ENCODE assay signal across 8 cellular contexts in the genomic region with DNA sequence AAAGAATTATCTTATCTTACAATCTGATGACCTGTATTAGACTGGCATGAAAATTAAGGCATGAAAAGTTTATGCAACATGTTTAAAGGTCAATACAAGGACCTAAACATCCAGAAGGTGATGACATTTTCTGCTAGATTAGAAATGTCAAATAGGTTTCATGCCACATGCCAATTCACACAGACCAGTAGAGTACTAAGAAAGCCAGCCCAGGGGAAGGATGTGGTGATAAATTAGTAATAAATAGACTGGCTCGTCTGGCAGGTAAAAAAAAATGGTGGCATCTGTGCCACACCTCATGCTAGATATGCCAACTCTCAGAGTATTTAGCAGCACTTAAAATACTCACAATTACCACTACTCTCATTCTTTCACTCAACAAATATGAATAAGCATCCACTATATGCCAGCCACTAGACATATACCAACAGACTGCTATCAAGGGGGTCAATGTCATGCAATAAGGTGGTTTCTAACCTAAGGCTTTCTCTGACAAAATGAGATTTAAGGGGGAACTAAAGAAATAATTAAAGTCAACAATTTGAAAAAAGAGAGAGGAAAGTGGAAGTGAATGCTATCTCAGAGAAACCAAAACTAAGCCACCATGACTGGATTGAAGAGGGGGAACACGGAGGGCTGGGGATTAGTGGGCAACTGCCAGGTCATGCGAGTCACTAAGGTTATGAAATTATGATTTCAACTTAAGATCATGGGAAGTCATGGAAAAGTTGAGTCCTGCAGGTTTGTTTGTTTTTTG.
DNase-seq lines count a peak whose midpoint lies in the region; ATAC-seq, FAIRE-seq and TF ChIP-seq lines count a peak whose summit lies in the region.

No MANE protein-coding gene starts in this region.

- H3K4me1 ChIP-seq in CD8-positive, alpha-beta T cell (ENCODE audit: insufficient read depth, low read length): peaks cover 17% of the 10 kb centered on the region
- H3K4me1 ChIP-seq in effector memory CD4-positive, alpha-beta T cell (ENCODE audit: control insufficient read depth, insufficient read depth, low read length, poor library complexity, severe bottlenecking): peaks cover 14% of the 10 kb centered on the region

- POLR2A ChIA-PET in CD8-positive, alpha-beta T cell (lab: Charles Lee): no interaction called here

- no peak overlapping the region for H3K4me3 ChIP-seq in CD8-positive, alpha-beta T cell (ENCODE audit: low read depth, low read length)
- H3K4me3 ChIP-seq in effector memory CD4-positive, alpha-beta T cell (ENCODE audit: insufficient read depth, low read depth, low read length, poor library complexity, severe bottlenecking): no peak overlapping the region

- CTCF ChIA-PET in CD8-positive, alpha-beta T cell (lab: Charles Lee): no interaction called here

- H3K36me3 Mint-ChIP-seq in CD8-positive, alpha-beta T cell: no peaks in the 10 kb centered on the region
- peaks cover 16% of the 10 kb centered on the region for H3K36me3 Mint-ChIP-seq in activated naive CD8-positive, alpha-beta T cell treated with anti-CD3 and anti-CD28 coated beads for 36 hours

- no peaks in the 10 kb centered on the region for H3K36me3 ChIP-seq in CD8-positive, alpha-beta T cell (ENCODE audit: insufficient read depth, low read length)
- no peaks in the 10 kb centered on the region for H3K36me3 ChIP-seq in effector memory CD4-positive, alpha-beta T cell (ENCODE audit: control insufficient read depth, insufficient read depth, low read length)

- no peak overlapping the region for H3K27ac ChIP-seq in CD8-positive, alpha-beta T cell (ENCODE audit: low read depth, low read length)
- H3K27ac ChIP-seq in effector memory CD4-positive, alpha-beta T cell (ENCODE audit: insufficient read depth, low read length, poor library complexity, severe bottlenecking): no peak overlapping the region

- no peak overlapping the region for H3K27ac Mint-ChIP-seq in CD8-positive, alpha-beta T cell
- peak overlapping the region; percentile 95 for H3K27ac Mint-ChIP-seq in activated naive CD8-positive, alpha-beta T cell treated with anti-CD3 and anti-CD28 coated beads for 36 hours

- no peaks in the 10 kb centered on the region for H3K9me3 Mint-ChIP-seq in CD8-positive, alpha-beta T cell
- peaks cover 6% of the 10 kb centered on the region for H3K9me3 Mint-ChIP-seq in activated naive CD8-positive, alpha-beta T cell treated with anti-CD3 and anti-CD28 coated beads for 36 hours

- H3K27me3 Mint-ChIP-seq in CD8-positive, alpha-beta T cell (ENCODE audit: low read depth): no peaks in the 10 kb centered on the region
- no peaks in the 10 kb centered on the region for H3K27me3 Mint-ChIP-seq in activated naive CD8-positive, alpha-beta T cell treated with anti-CD3 and anti-CD28 coated beads for 36 hours

- no peaks in the 10 kb centered on the region for H3K27me3 ChIP-seq in CD8-positive, alpha-beta T cell (ENCODE audit: insufficient read depth, low read length)
- H3K27me3 ChIP-seq in effector memory CD4-positive, alpha-beta T cell (replicated peaks; ENCODE audit: control insufficient read depth, insufficient read depth, low read length, poor library complexity, severe bottlenecking): no peaks in the 10 kb centered on the region

- peaks cover 66% of the 10 kb centered on the region for H3K4me1 Mint-ChIP-seq in CD8-positive, alpha-beta T cell (ENCODE audit: low read depth)
- H3K4me1 Mint-ChIP-seq in activated naive CD8-positive, alpha-beta T cell treated with anti-CD3 and anti-CD28 coated beads for 36 hours: peaks cover 81% of the 10 kb centered on the region

- peak; percentile 35 for ATAC-seq in CD8-positive, alpha-beta T cell
- ATAC-seq in GM19467 (IDR thresholded peaks at IDR 0.05; ENCODE audit: unreplicated experiment) (peak; percentile 44), HG03457 (IDR thresholded peaks at IDR 0.05; ENCODE audit: unreplicated experiment) (peak; percentile 44)

- TF ChIP-seq CTCF in CD8-positive, alpha-beta T cell (IDR thresholded peaks at IDR 0.05): no peak

- no peaks in the 10 kb centered on the region for H3K9me3 ChIP-seq in CD8-positive, alpha-beta T cell (ENCODE audit: low read length)
- no peaks in the 10 kb centered on the region for H3K9me3 ChIP-seq in effector memory CD4-positive, alpha-beta T cell (ENCODE audit: control insufficient read depth, low read length)

- no peak overlapping the region for H3K4me3 Mint-ChIP-seq in CD8-positive, alpha-beta T cell
- H3K4me3 Mint-ChIP-seq in activated naive CD8-positive, alpha-beta T cell treated with anti-CD3 and anti-CD28 coated beads for 36 hours: peak overlapping the region; percentile 51

- no peak for DNase-seq in CD8-positive, alpha-beta T cell
- DNase-seq in activated naive CD8-positive, alpha-beta T cell treated with anti-CD3 and anti-CD28 coated beads for 36 hours: peak; percentile 57
- DNase-seq in RCC 7860 (ENCODE audit: low spot score): no peak
- no peak for DNase-seq in globus pallidus (ENCODE audit: low spot score)
- DNase-seq in LoVo (ENCODE audit: low spot score): no peak
- no peak for DNase-seq in effector memory CD4-positive, alpha-beta T cell

- intact Hi-C loops in CD8-positive, alpha-beta T cell (cut with DNase I, micrococcal nuclease): no loop called here

- FAIRE-seq in RCC 7860 (lab: Jason Lieb, UNC): no peak
